26 cellular contexts compared by ENCODE assay signal in the genomic region with DNA sequence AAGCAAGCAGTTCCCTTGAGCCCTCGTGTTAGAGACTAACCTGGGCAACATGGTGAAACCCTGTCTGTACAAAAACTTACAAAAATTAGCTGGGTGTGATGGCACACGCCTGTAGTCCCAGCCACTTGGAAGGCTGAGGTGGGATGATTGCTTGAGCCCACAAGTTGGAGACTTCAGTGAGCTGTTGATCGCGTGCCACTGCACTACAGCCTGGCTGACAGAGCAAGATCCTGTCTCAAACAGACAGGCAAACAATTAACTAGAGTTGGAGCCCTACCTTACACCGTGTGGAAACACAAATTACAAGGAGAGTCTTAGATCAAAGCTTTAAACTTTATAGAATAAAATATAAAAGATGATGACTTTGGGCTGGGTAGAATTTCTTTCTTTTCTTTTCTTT.
DNase-seq lines count a peak whose midpoint lies in the region; ATAC-seq, FAIRE-seq and TF ChIP-seq lines count a peak whose summit lies in the region.
"Had no signal": no experiment of that assay in that cellular context is flagged by ENCODE, and none has a peak within 500 bp of the region (broad histone marks: within the 10 kb centered on the region; RNA-seq: fewer than 3 reads in every experiment).

No MANE protein-coding gene starts in this region.

- no peaks in the 10 kb centered on the region; a peak in 1 of 5 replicates for H3K4me1 ChIP-seq in K562 (replicated peaks in 1 of 2; ENCODE audit: control insufficient read depth in 2 of 2, insufficient read depth in 2 of 2, low read length in 2 of 2)

- H3K4me1 Mint-ChIP-seq in Calu3 (ENCODE audit: low read depth, unreplicated experiment), result peaks cover 1% of the 10 kb centered on the region

- ATAC-seq in K562 (0 out of 3 replicates have a peak, but pooled peaks have one; percentile 19), left ventricle myocardium superior (peak; percentile 52)
- ATAC-seq: A549 had no signal

- TF ChIP-seq CTCF in K562 (IDR thresholded peaks at IDR 0.05 in 2 of 3, conservative IDR thresholded peaks at IDR 0.05 in 1 of 3; ENCODE audit: insufficient read depth in 2 of 3, low read depth in 1 of 3, low read length in 3 of 3), result no peak
- no peak for TF ChIP-seq CTCF in Calu3 (IDR thresholded peaks at IDR 0.05; ENCODE audit: unreplicated experiment)

- no peaks in the 10 kb centered on the region for H3K36me3 Mint-ChIP-seq in Calu3 (ENCODE audit: insufficient read depth, unreplicated experiment)

- BruUV-seq in K562 (replicated peaks; lab: Mats Ljungman, UMichigan) (no TSS peak), Calu3 (replicated peaks; lab: Mats Ljungman, UMichigan) (no TSS peak)

- no peak for TF ChIP-seq RAD21 in K562 (CRISPR knock-in tag; conservative IDR thresholded peaks at IDR 0.05 in 1 of 2, IDR thresholded peaks at IDR 0.05 in 1 of 2)

- H3K27me3 Mint-ChIP-seq in Calu3 (ENCODE audit: unreplicated experiment), result no peaks in the 10 kb centered on the region
- H3K27me3 Mint-ChIP-seq: CD4-positive, alpha-beta memory T cell had no signal

- H3K4me2 ChIP-seq in K562 (ENCODE audit: insufficient read depth, low read length), result no peak overlapping the region
- H3K4me2 ChIP-seq: A549, PC-9 had no signal

- 80% methylated on average over 5 of the region's 5 CpGs for WGBS in K562 (ENCODE audit: insufficient coverage, low coverage, missing lambda C conversion rate)

- in situ Hi-C loops in K562 (cut with MboI), result no loop called here

- no peaks in the 10 kb centered on the region; the same call in 1 of the 2 replicates for H4K20me1 ChIP-seq in K562 (replicated peaks; ENCODE audit: control insufficient read depth, insufficient read depth, low read length)

- H3K9me1 ChIP-seq in K562 (ENCODE audit: control insufficient read depth, insufficient read depth, low read length), result no peaks in the 10 kb centered on the region

- H2AFZ ChIP-seq in K562 (ENCODE audit: low read depth, low read length), result no peak overlapping the region
- H2AFZ ChIP-seq: GM23248, PC-9 had no signal

- no peak overlapping the region for H3K27ac ChIP-seq in K562 (ENCODE audit: extremely low read depth, low read depth, low read length)
- H3K27ac ChIP-seq: GM23248, PC-9 had no signal

- CTCF ChIA-PET in K562 (lab: Yijun Ruan, JAX; ENCODE audit: low intra/inter-chr PET ratio), result no interaction called here
- CTCF ChIA-PET in Calu3 (lab: Charles Lee), result interaction anchor here (0.7 kb wide), 1 partner anchor 180 kb away, joined by 4 read pairs; no protein-coding TSS in a partner anchor

- H3K27ac Mint-ChIP-seq in Calu3 (ENCODE audit: unreplicated experiment), result no peak overlapping the region

- no peak for FAIRE-seq in K562 (lab: Jason Lieb, UNC)
- FAIRE-seq: A549, GM12891, GM19239 had no signal

- H3K36me3 ChIP-seq in K562 (ENCODE audit: control insufficient read depth, insufficient read depth, low read length), result no peaks in the 10 kb centered on the region

- H3K9me3 Mint-ChIP-seq in Calu3 (ENCODE audit: low read depth, unreplicated experiment), result no peaks in the 10 kb centered on the region

- H3K9me3 ChIP-seq in K562 (replicated peaks; ENCODE audit: control insufficient read depth, insufficient read depth, low read depth, low read length), result no peaks in the 10 kb centered on the region
- H3K9me3 ChIP-seq: A549 had no signal

- no peak for DNase-seq in K562 (ENCODE audit: extremely low read depth in 1 of 4, low spot score in 3 of 4)
- DNase-seq in left ventricle myocardium superior, result no peak
- peak; percentile 34 for DNase-seq in posterior vena cava (ENCODE audit: low spot score)
- DNase-seq in NCI-H2029 treated with DMSO at 0.1 percent for 48 hours (lab: John Stamatoyannopoulos, UW), result no peak
- DNase-seq in GM19238 (ENCODE audit: insufficient read length, low spot score), result no peak
- no peak for DNase-seq in Calu3
- DNase-seq in EL, result no peak
- DNase-seq: AML-193; C1 segment of cervical spinal cord; CD4-positive, alpha-beta memory T cell; COR-L47; GF-D8; GM23248; H7; KG1; MM.1S; NCI-H2029; NCI-H446 treated with DMSO at 0.1 percent for 48 hours; NCI-H526; NCI-H82; NK-92 treated with Interleukin-12 subunit alpha and Interleukin-12 subunit beta, amount 100 ng/mL, for 24 hours; PC-9; SHP77 had no signal

- H3K79me2 ChIP-seq in K562 (ENCODE audit: control insufficient read depth, insufficient read depth, low read length), result no peaks in the 10 kb centered on the region

- no peak for TF ChIP-seq EP300 in K562 (IDR thresholded peaks at IDR 0.05; ENCODE audit: low read length)

- intact Hi-C loops in K562 (cut with micrococcal nuclease), result no loop called here
- intact Hi-C loops in left ventricle myocardium superior (cut with micrococcal nuclease), result no loop called here
- intact Hi-C loops in posterior vena cava (cut with DNase I), result no loop called here
- intact Hi-C loops in Calu3 (cut with micrococcal nuclease; ENCODE audit: unreplicated experiment), result no loop called here

- H3K4me3 Mint-ChIP-seq in Calu3 (ENCODE audit: low read depth, unreplicated experiment), result no peak overlapping the region
- H3K4me3 Mint-ChIP-seq: CD4-positive, alpha-beta memory T cell had no signal

- no peak overlapping the region for H3K4me3 ChIP-seq in K562
- H3K4me3 ChIP-seq: A549, GM23248, PC-9 had no signal

- no peak overlapping the region for H3K9ac ChIP-seq in K562 (ENCODE audit: insufficient read depth in 1 of 2, low read depth in 2 of 2, low read length in 2 of 2)
- H3K9ac ChIP-seq: GM23248 had no signal

- no peak for TF ChIP-seq POLR2A in K562 (conservative IDR thresholded peaks at IDR 0.05)

- no peaks in the 10 kb centered on the region for H3K27me3 ChIP-seq in K562 (ENCODE audit: control insufficient read depth in 2 of 2, insufficient read depth in 2 of 2, low read length in 2 of 2)

- POLR2A ChIA-PET in K562 (lab: Yijun Ruan, JAX), result interaction anchor here (0.6 to 1.0 kb wide), 3 partner anchors 8 to 1290 kb away, joined by 3 read pairs; no protein-coding TSS in a partner anchor

TF ChIP-seq in K562, 482 proteins besides CTCF, POLR2A, EP300 and RAD21:
- TF ChIP-seq ZNF347 (CRISPR knock-in tag; IDR thresholded peaks at IDR 0.05; ENCODE audit: low read depth) (no peak), SP1 (CRISPR knock-in tag; IDR thresholded peaks at IDR 0.05) (no peak), YBX1 (IDR thresholded peaks at IDR 0.05) (no peak), SOX6 (IDR thresholded peaks at IDR 0.05) (no peak), SRSF7 (optimal IDR thresholded peaks at IDR 0.05; ENCODE audit: low read depth, low read length) (no peak), ETV6 (IDR thresholded peaks at IDR 0.05; ENCODE audit: borderline replicate concordance in 1 of 2, low read depth in 2 of 2, low read length in 1 of 2) (no peak), ETV6 (CRISPR knock-in tag; IDR thresholded peaks at IDR 0.05; ENCODE audit: borderline replicate concordance) (no peak), CBX2 (IDR thresholded peaks at IDR 0.05; ENCODE audit: insufficient read depth, low read length, poor library complexity, severe bottlenecking) (no peak), RBM25 (IDR thresholded peaks at IDR 0.05; ENCODE audit: low read depth, low read length, severe bottlenecking) (no peak), CHCHD3 (CRISPR knock-in tag; IDR thresholded peaks at IDR 0.05) (no peak), KLF1 (tag; IDR thresholded peaks at IDR 0.05) (no peak), CHD4 (IDR thresholded peaks at IDR 0.05; ENCODE audit: insufficient read depth, insufficient replicate concordance, low read depth, low read length, poor library complexity, severe bottlenecking) (no peak), IFI16 (CRISPR knock-in tag; IDR thresholded peaks at IDR 0.05) (no peak), XRCC4 (IDR thresholded peaks at IDR 0.05; ENCODE audit: extremely low read depth, insufficient read depth, insufficient read length) (no peak)
- TF ChIP-seq, protein P1, sequence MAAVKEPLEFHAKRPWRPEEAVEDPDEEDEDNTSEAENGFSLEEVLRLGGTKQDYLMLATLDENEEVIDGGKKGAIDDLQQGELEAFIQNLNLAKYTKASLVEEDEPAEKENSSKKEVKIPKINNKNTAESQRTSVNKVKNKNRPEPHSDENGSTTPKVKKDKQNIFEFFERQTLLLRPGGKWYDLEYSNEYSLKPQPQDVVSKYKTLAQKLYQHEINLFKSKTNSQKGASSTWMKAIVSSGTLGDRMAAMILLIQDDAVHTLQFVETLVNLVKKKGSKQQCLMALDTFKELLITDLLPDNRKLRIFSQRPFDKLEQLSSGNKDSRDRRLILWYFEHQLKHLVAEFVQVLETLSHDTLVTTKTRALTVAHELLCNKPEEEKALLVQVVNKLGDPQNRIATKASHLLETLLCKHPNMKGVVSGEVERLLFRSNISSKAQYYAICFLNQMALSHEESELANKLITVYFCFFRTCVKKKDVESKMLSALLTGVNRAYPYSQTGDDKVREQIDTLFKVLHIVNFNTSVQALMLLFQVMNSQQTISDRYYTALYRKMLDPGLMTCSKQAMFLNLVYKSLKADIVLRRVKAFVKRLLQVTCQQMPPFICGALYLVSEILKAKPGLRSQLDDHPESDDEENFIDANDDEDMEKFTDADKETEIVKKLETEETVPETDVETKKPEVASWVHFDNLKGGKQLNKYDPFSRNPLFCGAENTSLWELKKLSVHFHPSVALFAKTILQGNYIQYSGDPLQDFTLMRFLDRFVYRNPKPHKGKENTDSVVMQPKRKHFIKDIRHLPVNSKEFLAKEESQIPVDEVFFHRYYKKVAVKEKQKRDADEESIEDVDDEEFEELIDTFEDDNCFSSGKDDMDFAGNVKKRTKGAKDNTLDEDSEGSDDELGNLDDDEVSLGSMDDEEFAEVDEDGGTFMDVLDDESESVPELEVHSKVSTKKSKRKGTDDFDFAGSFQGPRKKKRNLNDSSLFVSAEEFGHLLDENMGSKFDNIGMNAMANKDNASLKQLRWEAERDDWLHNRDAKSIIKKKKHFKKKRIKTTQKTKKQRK (IDR thresholded peaks at IDR 0.05; ENCODE audit: borderline replicate concordance, low read depth, low read length), result no peak
- TF ChIP-seq, protein P2, sequence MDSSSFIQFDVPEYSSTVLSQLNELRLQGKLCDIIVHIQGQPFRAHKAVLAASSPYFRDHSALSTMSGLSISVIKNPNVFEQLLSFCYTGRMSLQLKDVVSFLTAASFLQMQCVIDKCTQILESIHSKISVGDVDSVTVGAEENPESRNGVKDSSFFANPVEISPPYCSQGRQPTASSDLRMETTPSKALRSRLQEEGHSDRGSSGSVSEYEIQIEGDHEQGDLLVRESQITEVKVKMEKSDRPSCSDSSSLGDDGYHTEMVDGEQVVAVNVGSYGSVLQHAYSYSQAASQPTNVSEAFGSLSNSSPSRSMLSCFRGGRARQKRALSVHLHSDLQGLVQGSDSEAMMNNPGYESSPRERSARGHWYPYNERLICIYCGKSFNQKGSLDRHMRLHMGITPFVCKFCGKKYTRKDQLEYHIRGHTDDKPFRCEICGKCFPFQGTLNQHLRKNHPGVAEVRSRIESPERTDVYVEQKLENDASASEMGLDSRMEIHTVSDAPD (CRISPR knock-in tag; IDR thresholded peaks at IDR 0.05), result no peak
TF ChIP-seq in K562: peak in this region for 0.
